9 cellular contexts compared by ENCODE assay signal in genomic region chr2:46333912-46334311, GRCh38. TPM values are rescaled to one million over a fixed set of nuclear protein-coding genes. Genes with fewer than 3 reads are reported as not detected.
DNase-seq lines count a peak whose midpoint lies in the region; ATAC-seq and TF ChIP-seq lines count a peak whose summit lies in the region.
"Had no signal": no experiment of that assay in that cellular context is flagged by ENCODE, and none has a peak within 500 bp of the region (broad histone marks: within the 10 kb centered on the region; RNA-seq: fewer than 3 reads in every experiment).

No MANE protein-coding gene starts in this region.

- no peak overlapping the region for H2BK5ac ChIP-seq in H9 (ENCODE audit: insufficient read length, low read length)

- H2AK5ac ChIP-seq in H9 (ENCODE audit: insufficient read length, low read length): no peak overlapping the region

- peak overlapping the region in 1 of 2 donors; percentile 55 for H3K4me3 ChIP-seq in ascending aorta
- no peak overlapping the region for H3K4me3 ChIP-seq in right atrium auricular region
- H3K4me3 ChIP-seq in subcutaneous abdominal adipose tissue (ENCODE audit: low read depth in 1 of 5, low read length in 5 of 5): peak overlapping the region in 3 of 5 donors; percentile 8 to 26 (median 20)

- H3K36me3 Mint-ChIP-seq in H9 (ENCODE audit: insufficient read depth in 1 of 3, low read depth in 3 of 3): no peaks in the 10 kb centered on the region
- peaks cover 3% of the 10 kb centered on the region for H3K36me3 Mint-ChIP-seq in T-helper 17 cell (ENCODE audit: low read depth)

- H3K36me3 ChIP-seq in ascending aorta: no peaks in the 10 kb centered on the region
- H3K36me3 ChIP-seq in right atrium auricular region: no peaks in the 10 kb centered on the region
- H3K36me3 ChIP-seq in subcutaneous abdominal adipose tissue (ENCODE audit: control insufficient read depth in 5 of 5, insufficient read depth in 5 of 5, low read length in 5 of 5): no peaks in the 10 kb centered on the region

- no peak overlapping the region for H3K14ac ChIP-seq in H9 (ENCODE audit: insufficient read depth, low read length)

- no peaks in the 10 kb centered on the region for H3K79me1 ChIP-seq in H9 (ENCODE audit: insufficient read depth, low read depth, low read length, poor library complexity, severe bottlenecking)

- no peak for ATAC-seq in GM18511 (IDR thresholded peaks at IDR 0.05; ENCODE audit: unreplicated experiment)
- no peak for ATAC-seq in GM21526 (IDR thresholded peaks at IDR 0.05; ENCODE audit: low FRiP score, unreplicated experiment)
- ATAC-seq in T-helper 17 cell: no peak

- DNase-seq in H9: no peak
- DNase-seq in ascending aorta (ENCODE audit: low spot score in 2 of 2): no peak
- DNase-seq in right atrium auricular region (ENCODE audit: low spot score): no peak
- DNase-seq in activated gamma-delta T cell treated with Interleukin-2 at 50 U/mL for 16 hours: no peak
- no peak for DNase-seq in T-helper 17 cell
- DNase-seq: activated T-cell treated with anti-CD3 and anti-CD28 coated beads, Interleukin-2, amount 50 U/mL, for 24 hours had no signal

- H3K4me1 ChIP-seq in H9 (ENCODE audit: insufficient read depth, low read length): peaks cover 10% of the 10 kb centered on the region; the same call in 1 of the 2 replicates
- peaks cover 22 to 83% of the 10 kb centered on the region in 2 donors for H3K4me1 ChIP-seq in ascending aorta
- H3K4me1 ChIP-seq in right atrium auricular region: peaks cover 0 to 100% of the 10 kb centered on the region in 2 donors
- H3K4me1 ChIP-seq in subcutaneous abdominal adipose tissue (ENCODE audit: control insufficient read depth in 5 of 5, insufficient read depth in 5 of 5, low read length in 5 of 5): peaks cover 38 to 100% (median 99%) of the 10 kb centered on the region in 5 donors

- H3K9me3 Mint-ChIP-seq in H9: no peaks in the 10 kb centered on the region
- H3K9me3 Mint-ChIP-seq: activated T-cell treated with anti-CD3 and anti-CD28 coated beads, Interleukin-2, amount 50 U/mL, for 24 hours had no signal

- H2BK20ac ChIP-seq in H9 (ENCODE audit: low read depth, low read length, poor library complexity, severe bottlenecking): no peak overlapping the region

- H2BK12ac ChIP-seq in H9 (ENCODE audit: insufficient read length, low read depth, low read length): no peak overlapping the region

- H3K9me3 ChIP-seq in H9 (ENCODE audit: control insufficient read depth, low read depth, low read length): no peaks in the 10 kb centered on the region
- no peaks in the 10 kb centered on the region for H3K9me3 ChIP-seq in ascending aorta
- H3K9me3 ChIP-seq in right atrium auricular region: no peaks in the 10 kb centered on the region
- no peaks in the 10 kb centered on the region for H3K9me3 ChIP-seq in subcutaneous abdominal adipose tissue (ENCODE audit: control insufficient read depth in 5 of 5, low read length in 5 of 5)
- H3K9me3 ChIP-seq in T-helper 17 cell (ENCODE audit: control insufficient read depth, low read length, poor library complexity, severe bottlenecking): no peaks in the 10 kb centered on the region

- H3K9ac ChIP-seq in H9 (ENCODE audit: extremely low read depth, insufficient read length, low read length) (no peak overlapping the region), subcutaneous abdominal adipose tissue (ENCODE audit: low read length in 5 of 5) (peak overlapping the region in 3 of 5 donors; percentile 6 to 66 (median 60))

- no peak overlapping the region for H3K18ac ChIP-seq in H9 (ENCODE audit: insufficient read length, low read depth, low read length)

- H4K20me1 ChIP-seq in H9 (ENCODE audit: control insufficient read depth, insufficient read depth, insufficient read length): no peaks in the 10 kb centered on the region

- H3K56ac ChIP-seq in H9 (ENCODE audit: insufficient read length, low read depth, low read length): no peak overlapping the region

- H3K27me3 ChIP-seq in H9 (ENCODE audit: insufficient read depth, low read length): no peaks in the 10 kb centered on the region; the same call in 1 of the 2 replicates
- H3K27me3 ChIP-seq in ascending aorta: no peaks in the 10 kb centered on the region
- H3K27me3 ChIP-seq in right atrium auricular region: no peaks in the 10 kb centered on the region
- H3K27me3 ChIP-seq in subcutaneous abdominal adipose tissue (ENCODE audit: control insufficient read depth in 5 of 5, insufficient read depth in 4 of 5, low read length in 5 of 5): no peaks in the 10 kb centered on the region

- H3K4me1 Mint-ChIP-seq in H9 (peaks cover 35 to 39% of the 10 kb centered on the region in 2 experiments), T-helper 17 cell (peaks cover 16% of the 10 kb centered on the region)

- H3K4me3 Mint-ChIP-seq in H9: no peak overlapping the region
- no peak overlapping the region for H3K4me3 Mint-ChIP-seq in T-helper 17 cell
- H3K4me3 Mint-ChIP-seq: activated T-cell treated with anti-CD3 and anti-CD28 coated beads, Interleukin-2, amount 50 U/mL, for 24 hours had no signal

- peak; percentile 38; the same call in 2 of the 3 replicates for TF ChIP-seq CTCF in H9 (conservative IDR thresholded peaks at IDR 0.05)
- peak; percentile 26 to 43 (median 39) for TF ChIP-seq CTCF in ascending aorta (IDR thresholded peaks at IDR 0.05)
- peak in 1 of 2 donors; percentile 53 for TF ChIP-seq CTCF in right atrium auricular region (IDR thresholded peaks at IDR 0.05)

- H2BK15ac ChIP-seq in H9 (ENCODE audit: low read depth, low read length): no peak overlapping the region

- no peak overlapping the region for H3K27ac ChIP-seq in H9 (ENCODE audit: insufficient read length, low read depth, low read length)
- H3K27ac ChIP-seq in ascending aorta: peak overlapping the region; percentile 86 to 92
- H3K27ac ChIP-seq in right atrium auricular region: peak overlapping the region; percentile 83 to 89
- H3K27ac ChIP-seq in subcutaneous abdominal adipose tissue (ENCODE audit: low read depth, low read length): peak overlapping the region; percentile 93

- H4K5ac ChIP-seq in H9 (ENCODE audit: insufficient read length, low read depth, low read length): no peak overlapping the region

- H3K27ac Mint-ChIP-seq in H9 (no peak overlapping the region), T-helper 17 cell (no peak overlapping the region)
- H3K27ac Mint-ChIP-seq: activated T-cell treated with anti-CD3 and anti-CD28 coated beads, Interleukin-2, amount 50 U/mL, for 24 hours had no signal

- no CpG with 5 or more reads among the region's 4 CpGs for WGBS in H9 (ENCODE audit: extremely low coverage, insufficient read length, low lambda C conversion rate)

- no peak overlapping the region for H4K8ac ChIP-seq in H9 (replicated peaks; ENCODE audit: insufficient read length, low read depth, low read length)

- intact Hi-C loops in ascending aorta (cut with DNase I): loop anchor here (1.0 kb wide), 1 partner anchor 19 kb away; no protein-coding TSS in a partner anchor

- H3K4ac ChIP-seq in H9 (ENCODE audit: low read depth, low read length): no peak overlapping the region

- H3K4me2 ChIP-seq in H9 (ENCODE audit: insufficient read depth, insufficient read length, low read length): no peak overlapping the region

- H2BK120ac ChIP-seq in H9 (ENCODE audit: low read depth, low read length, poor library complexity, severe bottlenecking): no peak overlapping the region

- H3K23ac ChIP-seq in H9 (ENCODE audit: insufficient read length, low read depth, low read length): no peak overlapping the region

- H2AFZ ChIP-seq in H9 (ENCODE audit: low read length): no peak overlapping the region

- H3K79me2 ChIP-seq in H9 (ENCODE audit: insufficient read depth, low read length): no peaks in the 10 kb centered on the region

- H3T11ph ChIP-seq in H9 (ENCODE audit: low read length): no peak overlapping the region

- H3K27me3 Mint-ChIP-seq in H9 (ENCODE audit: low read depth) (peaks cover 31% of the 10 kb centered on the region), T-helper 17 cell (peaks cover 42% of the 10 kb centered on the region)
- H3K27me3 Mint-ChIP-seq: activated T-cell treated with anti-CD3 and anti-CD28 coated beads, Interleukin-2, amount 50 U/mL, for 24 hours had no signal

- H4K91ac ChIP-seq in H9 (ENCODE audit: insufficient read length, low read depth, low read length): no peak overlapping the region

- no peaks in the 10 kb centered on the region for H3K23me2 ChIP-seq in H9 (ENCODE audit: insufficient read length, low read depth, low read length, poor library complexity, severe bottlenecking)

RNA-seq across cellular contexts. Expression of gene EPAS1, which starts 36.7 kb away (rescaled TPM):
- total RNA-seq in H9 (2021) (1.1 and 1.4 TPM in 2 replicates), ascending aorta (1,738 TPM), right atrium auricular region (100 to 1,000 TPM; 257 to 311 TPM), T-helper 17 cell (1 to 10 TPM in 1 of 2 donors, under 1 TPM in 1; 0.97 to 9.1 TPM)

Comparison
In these comparisons a context has a peak if more than half of its experiments do, and no peak if none do; other contexts are left out.
1. H3K4me3 ChIP-seq: peak in subcutaneous abdominal adipose tissue (3 of 5); none in right atrium auricular region (0 of 2).
2. RNA of gene EPAS1, which starts 36.7 kb away (total RNA-seq): 1,738 TPM in ascending aorta (single experiment) and 257 to 311 TPM in right atrium auricular region; 0.97 to 9.1 TPM in T-helper 17 cell and 1.1 to 1.4 TPM in H9; every median in the first group is over 10 times any median in the second.